12 cellular contexts compared by ENCODE assay signal in the genomic region with DNA sequence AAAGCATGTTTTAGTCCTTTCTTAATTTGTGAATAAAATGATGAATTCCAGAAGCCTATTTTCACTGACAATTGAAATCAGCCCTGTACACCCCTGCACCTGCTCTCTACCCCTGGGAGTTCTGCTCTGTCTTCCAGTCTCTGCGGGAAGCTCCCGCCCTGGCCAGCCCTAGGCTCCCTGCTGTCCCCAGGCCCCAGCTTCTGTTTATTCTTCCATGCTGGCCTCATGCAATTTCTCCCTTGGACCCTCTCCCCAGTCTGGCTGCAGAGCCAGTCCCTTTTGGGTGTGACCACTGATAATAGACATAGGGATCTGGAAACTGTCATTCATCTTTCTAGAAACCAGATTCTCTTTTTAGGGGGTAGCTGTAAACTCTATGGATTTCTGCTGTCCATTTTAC.
"Had no signal": no experiment of that assay in that cellular context is flagged by ENCODE, and none has a peak within 500 bp of the region (broad histone marks: within the 10 kb centered on the region; RNA-seq: fewer than 3 reads in every experiment).

No MANE protein-coding gene starts in this region.

- H3K36me3 ChIP-seq: breast epithelium, esophagus muscularis mucosa, right atrium auricular region, tibial nerve, vagina had no signal

- DNase-seq: activated CD4-positive, alpha-beta memory T cell treated with anti-CD3 and anti-CD28 coated beads, Interleukin-2, amount 10 ng/mL, durations not matched to agents 7 days and 5 days; activated CD4-positive, alpha-beta T cell treated with anti-CD3 and anti-CD28 coated beads for 36 hours; activated gamma-delta T cell treated with Interleukin-2 at 50 U/mL for 16 hours; activated T-cell treated with anti-CD3 and anti-CD28 coated beads, Interleukin-2, amount 50 U/mL, for 48 hours; left colon; naive B cell; small intestine had no signal

- H3K9me3 ChIP-seq: breast epithelium, esophagus muscularis mucosa, right atrium auricular region, tibial nerve, vagina had no signal

- H3K4me1 ChIP-seq: breast epithelium, esophagus muscularis mucosa, right atrium auricular region, vagina had no signal

- H3K4me3 ChIP-seq: breast epithelium, esophagus muscularis mucosa, right atrium auricular region, tibial nerve, vagina had no signal

- H3K27ac ChIP-seq: breast epithelium, esophagus muscularis mucosa, right atrium auricular region, tibial nerve, vagina had no signal

- H3K27me3 ChIP-seq: right atrium auricular region, vagina had no signal
